Comparison of ENCODE assay signal across 1 cellular context in the genomic region with DNA sequence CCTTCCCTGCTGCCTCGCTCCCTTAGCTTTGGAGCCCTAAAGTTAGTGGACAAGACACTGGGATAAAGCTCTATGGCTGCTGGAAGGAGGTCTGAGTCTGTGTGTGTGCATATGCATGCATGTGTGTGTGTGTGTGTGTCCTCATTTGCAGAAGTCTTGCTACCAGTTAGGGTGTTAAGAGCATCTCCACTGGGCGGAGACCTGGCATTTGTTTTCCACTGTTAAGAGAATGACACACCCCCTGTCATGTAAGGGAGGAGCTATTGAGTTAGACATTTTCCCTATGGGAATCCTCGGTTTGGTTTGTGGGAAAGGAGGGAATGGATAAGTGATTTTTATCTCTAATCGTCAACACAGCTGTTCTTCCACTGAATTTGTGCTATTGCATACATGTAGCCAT.
TF ChIP-seq lines count a peak whose summit lies in the region.

No MANE protein-coding gene starts in this region.

TF ChIP-seq in GM23338, 12 proteins besides CTCF, POLR2A, EP300 and RAD21 (continued from another document):
- TF ChIP-seq, protein P1, sequence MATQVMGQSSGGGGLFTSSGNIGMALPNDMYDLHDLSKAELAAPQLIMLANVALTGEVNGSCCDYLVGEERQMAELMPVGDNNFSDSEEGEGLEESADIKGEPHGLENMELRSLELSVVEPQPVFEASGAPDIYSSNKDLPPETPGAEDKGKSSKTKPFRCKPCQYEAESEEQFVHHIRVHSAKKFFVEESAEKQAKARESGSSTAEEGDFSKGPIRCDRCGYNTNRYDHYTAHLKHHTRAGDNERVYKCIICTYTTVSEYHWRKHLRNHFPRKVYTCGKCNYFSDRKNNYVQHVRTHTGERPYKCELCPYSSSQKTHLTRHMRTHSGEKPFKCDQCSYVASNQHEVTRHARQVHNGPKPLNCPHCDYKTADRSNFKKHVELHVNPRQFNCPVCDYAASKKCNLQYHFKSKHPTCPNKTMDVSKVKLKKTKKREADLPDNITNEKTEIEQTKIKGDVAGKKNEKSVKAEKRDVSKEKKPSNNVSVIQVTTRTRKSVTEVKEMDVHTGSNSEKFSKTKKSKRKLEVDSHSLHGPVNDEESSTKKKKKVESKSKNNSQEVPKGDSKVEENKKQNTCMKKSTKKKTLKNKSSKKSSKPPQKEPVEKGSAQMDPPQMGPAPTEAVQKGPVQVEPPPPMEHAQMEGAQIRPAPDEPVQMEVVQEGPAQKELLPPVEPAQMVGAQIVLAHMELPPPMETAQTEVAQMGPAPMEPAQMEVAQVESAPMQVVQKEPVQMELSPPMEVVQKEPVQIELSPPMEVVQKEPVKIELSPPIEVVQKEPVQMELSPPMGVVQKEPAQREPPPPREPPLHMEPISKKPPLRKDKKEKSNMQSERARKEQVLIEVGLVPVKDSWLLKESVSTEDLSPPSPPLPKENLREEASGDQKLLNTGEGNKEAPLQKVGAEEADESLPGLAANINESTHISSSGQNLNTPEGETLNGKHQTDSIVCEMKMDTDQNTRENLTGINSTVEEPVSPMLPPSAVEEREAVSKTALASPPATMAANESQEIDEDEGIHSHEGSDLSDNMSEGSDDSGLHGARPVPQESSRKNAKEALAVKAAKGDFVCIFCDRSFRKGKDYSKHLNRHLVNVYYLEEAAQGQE (IDR thresholded peaks at IDR 0.05; ENCODE audit: unreplicated experiment) = no peak
- TF ChIP-seq, protein P2, sequence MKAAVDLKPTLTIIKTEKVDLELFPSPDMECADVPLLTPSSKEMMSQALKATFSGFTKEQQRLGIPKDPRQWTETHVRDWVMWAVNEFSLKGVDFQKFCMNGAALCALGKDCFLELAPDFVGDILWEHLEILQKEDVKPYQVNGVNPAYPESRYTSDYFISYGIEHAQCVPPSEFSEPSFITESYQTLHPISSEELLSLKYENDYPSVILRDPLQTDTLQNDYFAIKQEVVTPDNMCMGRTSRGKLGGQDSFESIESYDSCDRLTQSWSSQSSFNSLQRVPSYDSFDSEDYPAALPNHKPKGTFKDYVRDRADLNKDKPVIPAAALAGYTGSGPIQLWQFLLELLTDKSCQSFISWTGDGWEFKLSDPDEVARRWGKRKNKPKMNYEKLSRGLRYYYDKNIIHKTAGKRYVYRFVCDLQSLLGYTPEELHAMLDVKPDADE (IDR thresholded peaks at IDR 0.05) = no peak
- TF ChIP-seq POLR2AphosphoS5 (IDR thresholded peaks at IDR 0.05; ENCODE audit: low read depth) (no peak), ZNF114 (CRISPR knock-in tag; IDR thresholded peaks at IDR 0.05) (no peak), ZNF331 (CRISPR knock-in tag; IDR thresholded peaks at IDR 0.05; ENCODE audit: low read depth) (no peak), STAT1 (IDR thresholded peaks at IDR 0.05; ENCODE audit: unreplicated experiment) (no peak), EZH2 (IDR thresholded peaks at IDR 0.05; ENCODE audit: low read depth, unreplicated experiment) (no peak)
